In the genomic region with DNA sequence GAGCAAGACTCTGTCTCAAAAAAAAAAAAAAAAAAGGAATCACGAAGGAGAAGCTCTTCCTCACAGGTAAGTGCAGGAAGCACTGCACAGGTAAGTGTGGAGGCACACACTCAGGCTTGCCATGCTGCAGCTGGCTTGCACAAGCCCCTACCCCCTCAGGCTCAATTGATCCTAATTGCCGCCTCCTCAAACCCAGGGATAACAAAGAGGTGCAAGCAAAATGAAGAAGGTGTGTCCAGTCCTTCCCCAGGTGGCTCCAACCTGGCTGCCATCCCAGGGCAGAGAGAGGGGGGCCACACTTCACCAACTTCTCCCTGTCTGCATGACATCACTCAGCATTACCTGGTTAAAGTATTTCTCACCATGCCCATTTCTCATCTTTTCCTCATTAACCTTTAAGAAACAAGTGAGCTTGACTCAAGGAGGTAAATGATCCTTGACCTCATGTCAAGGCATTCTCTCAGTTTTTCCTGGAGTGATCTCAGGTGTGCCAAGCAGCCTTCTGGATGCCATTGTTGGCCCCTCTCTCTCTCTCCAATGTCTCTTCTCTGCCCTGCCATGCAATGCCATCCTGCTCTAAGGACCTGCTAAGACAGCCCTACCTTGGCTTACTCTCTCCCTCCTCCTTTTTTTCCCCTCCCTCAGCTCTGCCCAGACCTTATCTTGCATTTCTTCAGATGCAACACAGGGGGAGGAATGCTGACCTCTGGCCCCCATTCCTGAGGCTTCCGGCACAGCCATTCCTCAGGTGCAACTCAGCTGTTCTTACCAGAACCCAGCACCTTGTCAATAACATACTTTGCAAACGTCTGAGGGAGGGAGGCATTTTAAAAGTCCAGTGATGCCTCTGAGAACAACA, we compare ENCODE assay signal across 1 cellular context.
A peak's percentile ranks its signal among the peaks of the same experiment; 100 is the strongest.
TF ChIP-seq lines count a peak whose summit lies in the region.

No MANE protein-coding gene starts in this region.

TF ChIP-seq in K562, 482 proteins besides CTCF, POLR2A, EP300 and RAD21:
- TF ChIP-seq, protein P1, sequence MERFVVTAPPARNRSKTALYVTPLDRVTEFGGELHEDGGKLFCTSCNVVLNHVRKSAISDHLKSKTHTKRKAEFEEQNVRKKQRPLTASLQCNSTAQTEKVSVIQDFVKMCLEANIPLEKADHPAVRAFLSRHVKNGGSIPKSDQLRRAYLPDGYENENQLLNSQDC (CRISPR knock-in tag; IDR thresholded peaks at IDR 0.05) = no peak
- TF ChIP-seq, protein P2, sequence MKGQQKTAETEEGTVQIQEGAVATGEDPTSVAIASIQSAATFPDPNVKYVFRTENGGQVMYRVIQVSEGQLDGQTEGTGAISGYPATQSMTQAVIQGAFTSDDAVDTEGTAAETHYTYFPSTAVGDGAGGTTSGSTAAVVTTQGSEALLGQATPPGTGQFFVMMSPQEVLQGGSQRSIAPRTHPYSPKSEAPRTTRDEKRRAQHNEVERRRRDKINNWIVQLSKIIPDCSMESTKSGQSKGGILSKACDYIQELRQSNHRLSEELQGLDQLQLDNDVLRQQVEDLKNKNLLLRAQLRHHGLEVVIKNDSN (CRISPR knock-in tag; IDR thresholded peaks at IDR 0.05) = 0 out of 2 replicates have a peak, but pooled peaks have one; percentile 6
- TF ChIP-seq ZC3H11A (IDR thresholded peaks at IDR 0.05; ENCODE audit: low read depth, low read length) = no peak
- TF ChIP-seq, protein P3, sequence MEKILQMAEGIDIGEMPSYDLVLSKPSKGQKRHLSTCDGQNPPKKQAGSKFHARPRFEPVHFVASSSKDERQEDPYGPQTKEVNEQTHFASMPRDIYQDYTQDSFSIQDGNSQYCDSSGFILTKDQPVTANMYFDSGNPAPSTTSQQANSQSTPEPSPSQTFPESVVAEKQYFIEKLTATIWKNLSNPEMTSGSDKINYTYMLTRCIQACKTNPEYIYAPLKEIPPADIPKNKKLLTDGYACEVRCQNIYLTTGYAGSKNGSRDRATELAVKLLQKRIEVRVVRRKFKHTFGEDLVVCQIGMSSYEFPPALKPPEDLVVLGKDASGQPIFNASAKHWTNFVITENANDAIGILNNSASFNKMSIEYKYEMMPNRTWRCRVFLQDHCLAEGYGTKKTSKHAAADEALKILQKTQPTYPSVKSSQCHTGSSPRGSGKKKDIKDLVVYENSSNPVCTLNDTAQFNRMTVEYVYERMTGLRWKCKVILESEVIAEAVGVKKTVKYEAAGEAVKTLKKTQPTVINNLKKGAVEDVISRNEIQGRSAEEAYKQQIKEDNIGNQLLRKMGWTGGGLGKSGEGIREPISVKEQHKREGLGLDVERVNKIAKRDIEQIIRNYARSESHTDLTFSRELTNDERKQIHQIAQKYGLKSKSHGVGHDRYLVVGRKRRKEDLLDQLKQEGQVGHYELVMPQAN (IDR thresholded peaks at IDR 0.05; ENCODE audit: borderline replicate concordance) = no peak
- TF ChIP-seq, protein P4, sequence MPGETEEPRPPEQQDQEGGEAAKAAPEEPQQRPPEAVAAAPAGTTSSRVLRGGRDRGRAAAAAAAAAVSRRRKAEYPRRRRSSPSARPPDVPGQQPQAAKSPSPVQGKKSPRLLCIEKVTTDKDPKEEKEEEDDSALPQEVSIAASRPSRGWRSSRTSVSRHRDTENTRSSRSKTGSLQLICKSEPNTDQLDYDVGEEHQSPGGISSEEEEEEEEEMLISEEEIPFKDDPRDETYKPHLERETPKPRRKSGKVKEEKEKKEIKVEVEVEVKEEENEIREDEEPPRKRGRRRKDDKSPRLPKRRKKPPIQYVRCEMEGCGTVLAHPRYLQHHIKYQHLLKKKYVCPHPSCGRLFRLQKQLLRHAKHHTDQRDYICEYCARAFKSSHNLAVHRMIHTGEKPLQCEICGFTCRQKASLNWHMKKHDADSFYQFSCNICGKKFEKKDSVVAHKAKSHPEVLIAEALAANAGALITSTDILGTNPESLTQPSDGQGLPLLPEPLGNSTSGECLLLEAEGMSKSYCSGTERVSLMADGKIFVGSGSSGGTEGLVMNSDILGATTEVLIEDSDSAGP (CRISPR knock-in tag; IDR thresholded peaks at IDR 0.05) = no peak
